In the genomic region with DNA sequence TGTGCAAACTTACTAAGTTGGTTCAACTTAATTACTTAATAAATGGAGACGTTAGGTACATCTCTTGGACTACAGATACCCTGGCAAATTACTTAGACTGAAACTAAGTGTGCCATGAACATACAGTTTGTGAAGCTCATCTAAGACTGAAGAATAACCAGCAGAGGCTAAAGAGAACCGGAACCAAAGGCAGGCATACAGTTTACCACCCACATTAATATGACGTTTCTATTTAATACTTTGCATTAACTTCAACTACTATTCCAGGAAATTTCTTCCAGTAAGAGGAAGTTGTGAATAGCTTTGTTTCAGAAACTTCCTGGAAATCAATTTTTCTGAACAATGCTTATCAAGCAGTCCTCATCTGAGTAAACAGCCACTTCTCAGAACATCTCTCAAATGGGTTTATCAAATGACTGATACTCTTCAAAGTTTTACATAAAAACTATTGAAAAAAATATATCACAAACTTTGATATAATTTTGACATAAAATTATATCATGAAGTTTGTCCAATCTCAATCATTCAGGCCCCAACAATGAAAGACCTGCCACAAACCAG, we compare ENCODE assay signal across 15 cellular contexts.
"Had no signal": no experiment of that assay in that cellular context is flagged by ENCODE, and none has a peak within 500 bp of the region (broad histone marks: within the 10 kb centered on the region; RNA-seq: fewer than 3 reads in every experiment).

No MANE protein-coding gene starts in this region.

- DNase-seq: activated CD4-positive, alpha-beta T cell treated with anti-CD3 and anti-CD28 coated beads, Interleukin-2, amount 50 U/mL, for 1 hour; activated naive CD4-positive, alpha-beta T cell treated with anti-CD3 and anti-CD28 coated beads, Interleukin-2, amount 50 U/mL, for 16 hours; activated T-cell treated with anti-CD3 and anti-CD28 coated beads for 4 hours; effector memory CD8-positive, alpha-beta T cell; immature natural killer cell; kidney glomerular epithelial cell; naive thymus-derived CD8-positive, alpha-beta T cell; psoas muscle; right cardiac atrium; stimulated activated CD4-positive, alpha-beta T cell treated with anti-CD3 and anti-CD28 coated beads, Interleukin-2, amount 100 ng/mL, for 24 hours; stimulated activated naive CD8-positive, alpha-beta T cell treated with anti-CD3 and anti-CD28 coated beads, Interleukin-15, Interleukin-2, amounts not matched to agents 100 U/mL and 50 U/mL, for 24 hours; substantia nigra; tibial artery had no signal

- H3K27me3 Mint-ChIP-seq: effector memory CD8-positive, alpha-beta T cell had no signal

- H3K27ac Mint-ChIP-seq: effector memory CD8-positive, alpha-beta T cell; immature natural killer cell; naive thymus-derived CD8-positive, alpha-beta T cell; T-helper 1 cell treated with Interleukin-12 subunit alpha and Interleukin-12 subunit beta and Interleukin-4 antibody, amounts not matched to agents 30 μg/mL and 1 μg/mL, for 36 hours had no signal

- H3K27ac ChIP-seq: cardiac muscle cell, psoas muscle, tibial artery had no signal

- H3K9me3 Mint-ChIP-seq: effector memory CD8-positive, alpha-beta T cell; immature natural killer cell had no signal

- ATAC-seq: effector memory CD8-positive, alpha-beta T cell; naive thymus-derived CD8-positive, alpha-beta T cell; psoas muscle; right cardiac atrium; stimulated activated naive CD8-positive, alpha-beta T cell treated with anti-CD3 and anti-CD28 coated beads, Interleukin-15, Interleukin-2, amounts not matched to agents 100 U/mL and 50 U/mL, for 24 hours had no signal

- H3K4me1 Mint-ChIP-seq: immature natural killer cell had no signal

- H3K4me3 Mint-ChIP-seq: effector memory CD8-positive, alpha-beta T cell; immature natural killer cell; naive thymus-derived CD8-positive, alpha-beta T cell; T-helper 1 cell treated with Interleukin-12 subunit alpha and Interleukin-12 subunit beta and Interleukin-4 antibody, amounts not matched to agents 30 μg/mL and 1 μg/mL, for 36 hours had no signal

- H3K4me3 ChIP-seq: cardiac muscle cell, psoas muscle, tibial artery had no signal

- H3K4me1 ChIP-seq: psoas muscle had no signal

- H3K36me3 ChIP-seq: cardiac muscle cell, tibial artery had no signal

- H3K9me3 ChIP-seq: psoas muscle, tibial artery had no signal

- H3K36me3 Mint-ChIP-seq: immature natural killer cell; naive thymus-derived CD8-positive, alpha-beta T cell had no signal

- H3K27me3 ChIP-seq: cardiac muscle cell, tibial artery had no signal
